Comparison of ENCODE assay signal across 6 cellular contexts in the genomic region with DNA sequence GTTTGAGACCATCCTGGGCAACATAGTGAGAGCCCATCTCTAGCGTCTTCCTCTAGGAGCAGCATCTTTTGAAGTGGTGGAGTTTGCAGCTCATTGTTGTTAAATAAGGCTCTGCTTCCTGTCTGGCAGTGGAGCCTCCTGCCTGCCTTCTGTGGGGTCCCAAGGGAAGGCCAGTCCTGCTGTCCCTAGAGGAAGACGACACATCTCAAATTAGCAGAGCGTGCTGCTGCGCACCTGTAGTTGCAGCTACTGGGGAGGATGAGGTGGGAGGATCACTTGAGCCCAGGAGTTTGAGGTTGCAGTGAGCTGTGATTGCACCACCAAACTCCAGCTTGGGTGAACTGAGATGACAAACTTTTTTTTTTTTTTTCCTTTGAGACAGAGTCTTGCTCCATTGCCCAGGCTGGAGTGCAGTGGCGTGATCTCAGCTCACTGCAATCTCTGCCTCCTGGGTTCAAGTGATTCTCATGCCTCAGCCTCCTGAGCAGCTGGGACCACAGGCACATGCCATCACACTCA. TPM values are rescaled to one million over a fixed set of nuclear protein-coding genes. Genes with fewer than 3 reads are reported as not detected.
"Had no signal": no experiment of that assay in that cellular context is flagged by ENCODE, and none has a peak within 500 bp of the region (broad histone marks: within the 10 kb centered on the region; RNA-seq: fewer than 3 reads in every experiment).

No MANE protein-coding gene starts in this region.

RNA-seq across cellular contexts. Expression of a gene that starts 2.7 kb away (rescaled TPM):
- total RNA-seq: IMR-90, PC-9, Peyer's patch, Right ventricle myocardium inferior, SJCRH30, T-helper 17 cell had no signal

RNA-seq across cellular contexts. Expression of a gene that starts 17.8 kb away (rescaled TPM):
- total RNA-seq: T-helper 17 cell had no signal
